Comparison of ENCODE assay signal across 8 cellular contexts in the genomic region with DNA sequence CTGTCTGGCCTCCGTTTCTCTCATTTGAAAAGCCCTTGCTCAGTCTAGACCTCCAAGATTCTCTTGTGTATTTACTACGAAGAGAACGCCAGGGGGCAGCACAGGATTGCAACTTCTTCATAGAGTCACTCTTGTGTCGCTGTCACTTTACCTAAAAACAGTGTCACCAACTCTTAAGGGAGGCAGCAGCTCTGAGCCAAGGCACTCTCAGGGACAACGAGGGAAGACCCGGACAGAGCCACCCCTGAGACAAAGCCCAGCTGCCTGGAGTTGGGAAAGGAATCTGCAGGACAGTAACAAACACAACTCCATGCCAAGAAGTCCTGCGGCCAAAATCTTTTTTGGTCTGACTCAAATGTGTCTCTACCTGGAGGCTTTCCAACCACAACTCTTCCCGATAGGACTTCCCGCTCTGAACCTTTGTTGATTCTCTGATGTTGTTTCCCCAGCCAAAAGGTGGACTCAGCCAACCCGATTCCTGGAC. TPM values are rescaled to one million over a fixed set of nuclear protein-coding genes. Genes with fewer than 3 reads are reported as not detected.
A peak's percentile ranks its signal among the peaks of the same experiment; 100 is the strongest.
DNase-seq lines count a peak whose midpoint lies in the region; ATAC-seq and TF ChIP-seq lines count a peak whose summit lies in the region.

No MANE protein-coding gene starts in this region.

- POLR2A ChIA-PET in activated CD4-positive, alpha-beta T cell treated with anti-CD3 and anti-CD28 coated beads for 36 hours (lab: Charles Lee) = no interaction called here

- H3K9me3 Mint-ChIP-seq in activated CD4-positive, alpha-beta T cell treated with anti-CD3 and anti-CD28 coated beads for 36 hours (ENCODE audit: low read depth) = no peaks in the 10 kb centered on the region

- CTCF ChIA-PET in activated CD4-positive, alpha-beta T cell treated with anti-CD3 and anti-CD28 coated beads for 36 hours (lab: Charles Lee) = interaction anchor here (0.6 to 22.8 kb wide), 23 partner anchors 9 to 248 kb away, joined by 3 to 341 read pairs (median 4); a partner anchor contains a TSS

- H3K9ac ChIP-seq in colonic mucosa (ENCODE audit: low read depth in 2 of 2, low read length in 2 of 2) = no peak overlapping the region

- TF ChIP-seq CTCF in colonic mucosa (IDR thresholded peaks at IDR 0.05) (peak; percentile 69), right lobe of liver (IDR thresholded peaks at IDR 0.05) (peak; percentile 77 to 86 (median 78))

- 9% methylated on average over 10 of the region's 10 CpGs for WGBS in right lobe of liver (ENCODE audit: insufficient coverage, low coverage, low lambda C conversion rate, missing lambda C conversion rate)

- peak; percentile 74 for ATAC-seq in GM18517 (IDR thresholded peaks at IDR 0.05; ENCODE audit: unreplicated experiment)
- peak; percentile 75 for ATAC-seq in HG03354 (IDR thresholded peaks at IDR 0.05; ENCODE audit: poor library complexity, severe bottlenecking, unreplicated experiment)
- peak; percentile 86 for ATAC-seq in activated CD4-positive, alpha-beta T cell treated with anti-CD3 and anti-CD28 coated beads for 36 hours
- ATAC-seq in right lobe of liver = peak; percentile 80 to 87 (median 84)

- H3K4me1 ChIP-seq in colonic mucosa = peaks cover 7% of the 10 kb centered on the region
- H3K4me1 ChIP-seq in right lobe of liver = peaks cover 0 to 23% (median 0%) of the 10 kb centered on the region in 4 donors

- H3K9me3 ChIP-seq in colonic mucosa (no peaks in the 10 kb centered on the region), right lobe of liver (no peaks in the 10 kb centered on the region)

- TF ChIP-seq POLR2A in right lobe of liver (IDR thresholded peaks at IDR 0.05) = no peak

- H3K27me3 Mint-ChIP-seq in activated CD4-positive, alpha-beta T cell treated with anti-CD3 and anti-CD28 coated beads for 36 hours = no peaks in the 10 kb centered on the region

- H3K36me3 ChIP-seq in colonic mucosa (no peaks in the 10 kb centered on the region), right lobe of liver (peaks cover 0 to 9% (median 0%) of the 10 kb centered on the region in 4 donors)

- H3K4me1 Mint-ChIP-seq in activated CD4-positive, alpha-beta T cell treated with anti-CD3 and anti-CD28 coated beads for 36 hours = peaks cover 18% of the 10 kb centered on the region

- H3K36me3 Mint-ChIP-seq in activated CD4-positive, alpha-beta T cell treated with anti-CD3 and anti-CD28 coated beads for 36 hours (ENCODE audit: low read depth) = peaks cover 5% of the 10 kb centered on the region

- H3K4me3 ChIP-seq in colonic mucosa (no peak overlapping the region), right lobe of liver (no peak overlapping the region)

- DNase-seq in A172 (ENCODE audit: low spot score) (peak; percentile 70), NCI-H510A (lab: John Stamatoyannopoulos, UW) (peak; percentile 49), colonic mucosa (peak; percentile 81), right lobe of liver (peak; percentile 70 to 80 (median 73))
- peak; percentile 91 for DNase-seq in activated CD4-positive, alpha-beta T cell treated with anti-CD3 and anti-CD28 coated beads for 36 hours
- DNase-seq in stimulated activated CD4-positive, alpha-beta T cell treated with anti-CD3 and anti-CD28 coated beads, TNF-alpha, amount 100 ng/mL, for 1 hour (ENCODE audit: low read depth in 3 of 3, low spot score in 1 of 3) = peak; percentile 50 to 62 (median 59)

- H3K27ac ChIP-seq in colonic mucosa (no peak overlapping the region), right lobe of liver (peak overlapping the region in 2 of 3 donors; percentile 45 to 50)

- H3K27ac Mint-ChIP-seq in activated CD4-positive, alpha-beta T cell treated with anti-CD3 and anti-CD28 coated beads for 36 hours = no peak overlapping the region

- intact Hi-C loops in activated CD4-positive, alpha-beta T cell treated with anti-CD3 and anti-CD28 coated beads for 36 hours (cut with DNase I, micrococcal nuclease) = loop anchor here (1.0 to 5.0 kb wide), 11 partner anchors 27 to 902 kb away; a partner anchor contains a TSS
- intact Hi-C loops in colonic mucosa (cut with DNase I) (loop anchor here (5.0 kb wide), 1 partner anchor 62 kb away; no protein-coding TSS in a partner anchor), right lobe of liver (cut with DNase I) (loop anchor here in 1 of 2 donors (10.0 kb wide), 1 partner anchor 49 kb away; no protein-coding TSS in a partner anchor)

- H3K27me3 ChIP-seq in colonic mucosa (no peaks in the 10 kb centered on the region), right lobe of liver (no peaks in the 10 kb centered on the region)

- H3K4me3 Mint-ChIP-seq in activated CD4-positive, alpha-beta T cell treated with anti-CD3 and anti-CD28 coated beads for 36 hours = no peak overlapping the region

RNA-seq across cellular contexts. Expression of a gene that starts 9.6 kb away (rescaled TPM):
- total RNA-seq in A172 (2014; rRNA removed; shearing (Covaris generic)) = 27.7 and 44.8 TPM in 2 replicates
- 10 to 100 TPM; 55.3 to 62.8 TPM for total RNA-seq in activated CD4-positive, alpha-beta T cell treated with anti-CD3 and anti-CD28 coated beads for 36 hours
- total RNA-seq in colonic mucosa (10 to 100 TPM; 16.7 to 17.0 TPM), right lobe of liver (10 to 100 TPM in 3 of 6 experiments, 1 to 10 TPM in 3; 6.9 to 13.2 (median 10.4) TPM)

RNA-seq across cellular contexts. Expression of a gene that starts 9.9 kb away (rescaled TPM):
- not detected in 2 replicates for total RNA-seq in A172 (2014; rRNA removed; shearing (Covaris generic))
- total RNA-seq in activated CD4-positive, alpha-beta T cell treated with anti-CD3 and anti-CD28 coated beads for 36 hours = not detected
- total RNA-seq in colonic mucosa (not detected), right lobe of liver (not detected)

RNA-seq across cellular contexts. Expression of a gene that starts 43.2 kb away (rescaled TPM):
- 1.3 and 1.4 TPM in 2 replicates for total RNA-seq in A172 (2014; rRNA removed; shearing (Covaris generic))
- total RNA-seq in activated CD4-positive, alpha-beta T cell treated with anti-CD3 and anti-CD28 coated beads for 36 hours = under 1 TPM; 0.43 to 0.83 TPM
- total RNA-seq in colonic mucosa = 10 to 100 TPM; 10.1 TPM
- 1 to 10 TPM in 5 of 6 experiments, under 1 TPM in 1; 0.81 to 4.6 (median 2.6) TPM for total RNA-seq in right lobe of liver

RNA-seq across cellular contexts. Expression of a gene that starts 57.6 kb away (rescaled TPM):
- total RNA-seq in A172 (2014; rRNA removed; shearing (Covaris generic)) = 4.3 and 10.0 TPM in 2 replicates
- total RNA-seq in activated CD4-positive, alpha-beta T cell treated with anti-CD3 and anti-CD28 coated beads for 36 hours = 1 to 10 TPM; 5.9 to 8.5 TPM
- total RNA-seq in colonic mucosa = 10 to 100 TPM; 12.2 to 17.9 TPM
- total RNA-seq in right lobe of liver = 10 to 100 TPM; 12.4 to 20.4 (median 18.0) TPM
